Comparison of ENCODE assay signal across 27 cellular contexts in genomic region chr1:82525378-82525777, GRCh38.
"Had no signal": no experiment of that assay in that cellular context is flagged by ENCODE, and none has a peak within 500 bp of the region (broad histone marks: within the 10 kb centered on the region; RNA-seq: fewer than 3 reads in every experiment).

No MANE protein-coding gene starts in this region.

- FAIRE-seq: urothelium cell line had no signal

- DNase-seq: stimulated activated CD4-positive, alpha-beta T cell treated with anti-CD3 and anti-CD28 coated beads, Interleukin-2, amount 100 ng/mL, for 48 hours; stimulated activated CD4-positive, alpha-beta T cell treated with anti-CD3 and anti-CD28 coated beads, Interleukin-4, amount 100 ng/mL, for 1 hour; stimulated activated CD4-positive, alpha-beta T cell treated with anti-CD3 and anti-CD28 coated beads, Interleukin-4, amount 100 ng/mL, for 24 hours; stimulated activated CD4-positive, alpha-beta T cell treated with anti-CD3 and anti-CD28 coated beads, Interleukin-4, amount 100 ng/mL, for 4 hours; stimulated activated CD8-positive, alpha-beta memory T cell treated with anti-CD3 and anti-CD28 coated beads, Interleukin-4, amount 100 ng/mL, for 48 hours; stimulated activated naive B cell treated with anti-CD40 and anti-IgM and Interleukin-4, amounts not matched to agents 10 μg/mL and 1 μg/mL and 100 μg/mL, for 72 hours; stimulated activated naive CD4-positive, alpha-beta T cell; stimulated activated naive CD4-positive, alpha-beta T cell treated with Interleukin-2 at 50 U/mL for 16 hours; stimulated activated naive CD8-positive, alpha-beta T cell treated with anti-CD3 and anti-CD28 coated beads, Interleukin-15, amount 100 ng/mL, for 72 hours; stimulated activated naive CD8-positive, alpha-beta T cell treated with anti-CD3 and anti-CD28 coated beads, Interleukin-15, Interleukin-2, amounts not matched to agents 100 U/mL and 50 U/mL, for 24 hours; stomach; substantia nigra; testis; thyroid gland; tibial artery; transverse colon; trophoblast cell; upper lobe of left lung; upper lobe of right lung; uterus had no signal

- H3K9me3 ChIP-seq: suprapubic skin, testis, thoracic aorta, thyroid gland, transverse colon, upper lobe of left lung, upper lobe of right lung, uterus, vagina had no signal

- ATAC-seq: stimulated activated effector memory CD8-positive, alpha-beta T cell treated with anti-CD3 and anti-CD28 coated beads, Interleukin-12 subunit alpha, Interleukin-12 subunit beta, amount 100 ng/mL, for 72 hours; stimulated activated memory B cell treated with anti-CD40 and anti-IgM and Interleukin-4, amounts not matched to agents 10 μg/mL and 1 μg/mL and 100 μg/mL, for 72 hours; stimulated activated naive B cell treated with anti-CD40 and anti-IgM and Interleukin-4, amounts not matched to agents 10 μg/mL and 1 μg/mL and 100 μg/mL, for 72 hours; stimulated activated naive CD8-positive, alpha-beta T cell treated with anti-CD3 and anti-CD28 coated beads, Interleukin-15, amount 100 ng/mL, for 72 hours; stimulated activated naive CD8-positive, alpha-beta T cell treated with anti-CD3 and anti-CD28 coated beads, Interleukin-15, Interleukin-2, amounts not matched to agents 100 U/mL and 50 U/mL, for 24 hours; upper lobe of right lung had no signal

- H3K27ac ChIP-seq: stomach, suprapubic skin, testis, thoracic aorta, thyroid gland, tibial artery, tibial nerve, transverse colon, upper lobe of left lung, upper lobe of right lung, uterus, vagina had no signal

- H3K36me3 ChIP-seq: stomach, suprapubic skin, thoracic aorta, thyroid gland, tibial artery, tibial nerve, transverse colon, upper lobe of left lung, upper lobe of right lung, uterus, vagina had no signal

- H3K27me3 ChIP-seq: stomach, suprapubic skin, testis, thyroid gland, tibial artery, tibial nerve, transverse colon, upper lobe of left lung, upper lobe of right lung, uterus, vagina had no signal

- H3K4me1 ChIP-seq: stomach, suprapubic skin, testis, thyroid gland, tibial artery, tibial nerve, transverse colon, upper lobe of left lung, upper lobe of right lung, uterus, vagina had no signal

- H3K4me3 ChIP-seq: stomach, suprapubic skin, testis, thoracic aorta, thyroid gland, tibial artery, tibial nerve, transverse colon, upper lobe of left lung, upper lobe of right lung, uterus, vagina had no signal
